In genomic region chr10:117782276-117782675, GRCh38 we compare ENCODE assay signal across 18 cellular contexts.
DNase-seq lines count a peak whose midpoint lies in the region; ATAC-seq, FAIRE-seq and TF ChIP-seq lines count a peak whose summit lies in the region.
"Had no signal": no experiment of that assay in that cellular context is flagged by ENCODE, and none has a peak within 500 bp of the region (broad histone marks: within the 10 kb centered on the region; RNA-seq: fewer than 3 reads in every experiment).

No MANE protein-coding gene starts in this region.

- H2AFZ ChIP-seq in neural progenitor cell (replicated peaks): no peak overlapping the region

- H3K79me2 ChIP-seq in neural progenitor cell (ENCODE audit: low read depth): no peaks in the 10 kb centered on the region

- TF ChIP-seq CTCF in HEK293 (tag by site-specific recombination; IDR thresholded peaks at IDR 0.05) (no peak), kidney (IDR thresholded peaks at IDR 0.05; ENCODE audit: borderline replicate concordance, extremely low read depth, insufficient read depth) (no peak), neural progenitor cell (IDR thresholded peaks at IDR 0.05) (no peak)

- H3K27me3 Mint-ChIP-seq in neural progenitor cell (ENCODE audit: insufficient read depth, low read depth): peaks cover 2% of the 10 kb centered on the region
- no peaks in the 10 kb centered on the region for H3K27me3 Mint-ChIP-seq in activated T-cell treated with anti-CD3 and anti-CD28 coated beads, Interleukin-2, amount 50 U/mL, for 4 hours (ENCODE audit: low read depth)

- H3K27ac ChIP-seq in HEK293 (ENCODE audit: extremely low read depth, low read depth, low read length) (no peak overlapping the region), kidney (ENCODE audit: low read depth in 2 of 2, low read length in 2 of 2) (peak overlapping the region; percentile 39 to 59), neural progenitor cell (no peak overlapping the region)
- H3K27ac ChIP-seq: BLaER1, HL-60 had no signal

- H3F3A ChIP-seq in neural progenitor cell (ENCODE audit: low read depth): no peaks in the 10 kb centered on the region

- H3K9ac ChIP-seq in kidney (ENCODE audit: low read length in 2 of 2) (peak overlapping the region in 1 of 2 donors; percentile 46), neural progenitor cell (no peak overlapping the region)
- H3K9ac ChIP-seq: BLaER1 had no signal

- no peak overlapping the region for H3K4me3 Mint-ChIP-seq in neural progenitor cell
- H3K4me3 Mint-ChIP-seq in activated T-cell treated with anti-CD3 and anti-CD28 coated beads, Interleukin-2, amount 50 U/mL, for 4 hours: no peak overlapping the region
- H3K4me3 Mint-ChIP-seq: CD14-positive monocyte had no signal

- H3K9me3 ChIP-seq in HEK293 (ENCODE audit: control insufficient read depth, insufficient read depth, low read depth, low read length): no peaks in the 10 kb centered on the region
- no peaks in the 10 kb centered on the region for H3K9me3 ChIP-seq in kidney (ENCODE audit: control insufficient read depth in 1 of 2, low read length in 2 of 2)
- no peaks in the 10 kb centered on the region for H3K9me3 ChIP-seq in neural progenitor cell (ENCODE audit: low read depth)
- H3K9me3 ChIP-seq: BLaER1 had no signal

- peak; percentile 60 for ATAC-seq in sciatic nerve
- ATAC-seq in HG02571 (IDR thresholded peaks at IDR 0.05; ENCODE audit: unreplicated experiment): no peak
- no peak for ATAC-seq in activated T-cell treated with anti-CD3 and anti-CD28 coated beads, Interleukin-2, amount 50 U/mL, for 4 hours
- ATAC-seq: HCT116 had no signal

- no peaks in the 10 kb centered on the region for H3K27me3 ChIP-seq in neural progenitor cell
- H3K27me3 ChIP-seq: BLaER1 had no signal

- no peaks in the 10 kb centered on the region for H4K20me1 ChIP-seq in neural progenitor cell (ENCODE audit: low read depth)
- H4K20me1 ChIP-seq: BLaER1 had no signal

- no peaks in the 10 kb centered on the region for H3K9me3 Mint-ChIP-seq in neural progenitor cell
- H3K9me3 Mint-ChIP-seq in activated T-cell treated with anti-CD3 and anti-CD28 coated beads, Interleukin-2, amount 50 U/mL, for 4 hours: no peaks in the 10 kb centered on the region

- H3K4me2 ChIP-seq in neural progenitor cell: no peak overlapping the region
- H3K4me2 ChIP-seq: BLaER1 had no signal

- POLR2A ChIA-PET in HEK293 (lab: Yijun Ruan, JAX): no interaction called here

- no peak for FAIRE-seq in kidney (lab: Jason Lieb, UNC)

- H3K4me1 Mint-ChIP-seq in neural progenitor cell: peaks cover 4% of the 10 kb centered on the region
- H3K4me1 Mint-ChIP-seq in activated T-cell treated with anti-CD3 and anti-CD28 coated beads, Interleukin-2, amount 50 U/mL, for 4 hours (ENCODE audit: low read depth): no peaks in the 10 kb centered on the region
- H3K4me1 Mint-ChIP-seq: CD14-positive monocyte; CD4-positive, alpha-beta memory T cell had no signal

- intact Hi-C loops in kidney (cut with DNase I): no loop called here
- intact Hi-C loops in sciatic nerve (cut with DNase I): no loop called here

- CTCF ChIA-PET in HEK293 (lab: Yijun Ruan, JAX): interaction anchor here (0.7 kb wide), 1 partner anchor 40 kb away, joined by 3 read pairs; no protein-coding TSS in a partner anchor

- DNase-seq in kidney (no peak), neural progenitor cell (ENCODE audit: low spot score) (no peak), sciatic nerve (ENCODE audit: low spot score) (no peak), DMS153 treated with DMSO at 0.1 percent for 48 hours (lab: John Stamatoyannopoulos, UW; ENCODE audit: unreplicated experiment) (no peak)
- DNase-seq in activated T-cell treated with anti-CD3 and anti-CD28 coated beads, Interleukin-2, amount 50 U/mL, for 4 hours: no peak
- DNase-seq: 8988T; CD4-positive, alpha-beta memory T cell; DMS153; DMS79 treated with DMSO at 0.1 percent for 48 hours; GF-D8; GOT3; H7 had no signal

- H3K36me3 Mint-ChIP-seq in neural progenitor cell: no peaks in the 10 kb centered on the region
- no peaks in the 10 kb centered on the region for H3K36me3 Mint-ChIP-seq in activated T-cell treated with anti-CD3 and anti-CD28 coated beads, Interleukin-2, amount 50 U/mL, for 4 hours (ENCODE audit: insufficient read depth)
- H3K36me3 Mint-ChIP-seq: CD14-positive monocyte; CD4-positive, alpha-beta memory T cell had no signal

- peak overlapping the region; percentile 80 for H3K27ac Mint-ChIP-seq in neural progenitor cell
- H3K27ac Mint-ChIP-seq: CD14-positive monocyte; CD4-positive, alpha-beta memory T cell had no signal

- no peaks in the 10 kb centered on the region for H3K36me3 ChIP-seq in HEK293 (ENCODE audit: control insufficient read depth in 2 of 2, insufficient read depth in 1 of 2, low read length in 2 of 2)
- H3K36me3 ChIP-seq in kidney (ENCODE audit: control insufficient read depth in 1 of 2, insufficient read depth in 2 of 2, low read length in 2 of 2): no peaks in the 10 kb centered on the region
- no peaks in the 10 kb centered on the region for H3K36me3 ChIP-seq in neural progenitor cell
- H3K36me3 ChIP-seq: BLaER1 had no signal

- H3K4me1 ChIP-seq in HEK293 (ENCODE audit: control insufficient read depth, insufficient read depth, low read length) (no peaks in the 10 kb centered on the region), kidney (ENCODE audit: control insufficient read depth in 1 of 2, insufficient read depth in 1 of 2, low read depth in 1 of 2, low read length in 2 of 2) (peaks cover 18 to 21% of the 10 kb centered on the region in 2 donors), neural progenitor cell (no peaks in the 10 kb centered on the region)
- H3K4me1 ChIP-seq: BLaER1 had no signal

- no peak overlapping the region for H3K4me3 ChIP-seq in HEK293 (ENCODE audit: low read depth, low read length)
- no peak overlapping the region for H3K4me3 ChIP-seq in kidney (ENCODE audit: low read length in 2 of 2)
- no peak overlapping the region for H3K4me3 ChIP-seq in neural progenitor cell
- H3K4me3 ChIP-seq: BLaER1 had no signal

TF ChIP-seq in HEK293, 187 proteins besides CTCF, POLR2A, EP300 and RAD21:
- TF ChIP-seq ZBTB20 (tag by site-specific recombination; IDR thresholded peaks at IDR 0.05) (0 out of 2 replicates have a peak, but pooled peaks have one; percentile 8), ZNF555 (tag by site-specific recombination; conservative IDR thresholded peaks at IDR 0.05) (no peak)

Comparison
In these comparisons a context has a peak if more than half of its experiments do, and no peak if none do; other contexts are left out.
1. H3K27ac ChIP-seq: peak in kidney (2 of 2); none in HEK293 (single experiment) and neural progenitor cell (single experiment).